In the genomic region with DNA sequence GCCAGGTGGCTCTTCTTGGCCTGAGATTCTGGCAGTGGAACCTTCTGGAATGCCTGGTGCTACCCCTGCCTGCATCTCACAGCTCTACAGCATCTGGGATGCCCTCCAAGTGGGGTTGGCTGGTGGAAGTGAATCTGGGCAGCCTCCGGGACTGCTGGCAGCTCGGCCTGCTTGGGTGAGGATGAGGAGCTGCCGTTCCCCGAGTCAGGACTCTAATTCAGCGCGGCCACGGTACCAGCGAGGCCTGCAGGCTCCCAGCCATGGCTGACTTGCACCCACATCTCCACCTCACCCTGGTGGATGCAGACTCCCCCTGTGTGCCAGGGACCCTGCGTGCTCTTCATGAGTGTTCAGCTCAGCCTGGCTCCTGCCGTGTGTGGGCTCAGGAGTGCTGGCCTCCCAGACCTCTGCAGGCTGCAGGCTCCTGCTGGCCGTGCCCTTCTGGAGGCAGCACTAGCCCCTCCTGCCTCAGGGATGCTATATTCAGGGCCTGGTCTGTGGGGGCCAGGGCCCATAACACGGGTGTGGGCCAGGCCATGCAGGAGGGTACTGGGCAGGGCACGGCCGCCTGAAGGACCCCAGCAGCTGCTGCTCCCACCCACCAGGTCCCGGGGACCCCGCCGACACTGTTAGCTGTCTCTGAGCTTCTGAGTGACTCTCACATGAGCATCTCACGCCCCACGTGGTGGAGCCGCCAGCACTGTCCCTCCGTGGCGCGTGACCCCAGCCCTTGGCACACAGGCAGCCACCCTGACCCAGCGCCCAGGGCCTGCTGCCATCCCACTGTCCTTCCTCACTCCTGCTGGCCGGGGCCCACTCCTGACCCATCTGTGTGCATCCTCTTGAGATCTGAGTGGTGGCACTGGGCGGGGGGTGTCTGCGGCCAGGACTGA, we compare ENCODE assay signal across 20 cellular contexts. TPM values are rescaled to one million over a fixed set of nuclear protein-coding genes. Genes with fewer than 3 reads are reported as not detected.
DNase-seq lines count a peak whose midpoint lies in the region; ATAC-seq and TF ChIP-seq lines count a peak whose summit lies in the region.
"Had no signal": no experiment of that assay in that cellular context is flagged by ENCODE, and none has a peak within 500 bp of the region (broad histone marks: within the 10 kb centered on the region; RNA-seq: fewer than 3 reads in every experiment).

No MANE protein-coding gene starts in this region.

- H4K20me1 ChIP-seq in neural progenitor cell (ENCODE audit: low read depth): peaks cover 1% of the 10 kb centered on the region

- H3K27me3 ChIP-seq in neural progenitor cell: no peaks in the 10 kb centered on the region

- no peak overlapping the region for H3K27ac Mint-ChIP-seq in neural progenitor cell
- H3K27ac Mint-ChIP-seq: CD4-positive, CD25-positive, alpha-beta regulatory T cell had no signal

- no peak overlapping the region for H3K4me3 Mint-ChIP-seq in neural progenitor cell
- H3K4me3 Mint-ChIP-seq: CD4-positive, CD25-positive, alpha-beta regulatory T cell had no signal

- peak overlapping the region; percentile 13 for H3K27ac ChIP-seq in caudate nucleus (ENCODE audit: low read depth, low read length)
- no peak overlapping the region for H3K27ac ChIP-seq in neural progenitor cell
- H3K27ac ChIP-seq: GM23248, HL-60 had no signal

- H3K4me3 ChIP-seq in neural progenitor cell: no peak overlapping the region
- H3K4me3 ChIP-seq: GM23248 had no signal

- H3K36me3 ChIP-seq in neural progenitor cell: no peaks in the 10 kb centered on the region

- no peak overlapping the region for H3K4me2 ChIP-seq in neural progenitor cell

- no peaks in the 10 kb centered on the region for H3K9me3 ChIP-seq in neural progenitor cell (ENCODE audit: low read depth)

- H3K79me2 ChIP-seq in neural progenitor cell (ENCODE audit: low read depth): no peaks in the 10 kb centered on the region

- no peaks in the 10 kb centered on the region for H3F3A ChIP-seq in neural progenitor cell (ENCODE audit: low read depth)

- H3K4me1 Mint-ChIP-seq in neural progenitor cell: peaks cover 9% of the 10 kb centered on the region

- H3K9me3 Mint-ChIP-seq in neural progenitor cell: no peaks in the 10 kb centered on the region
- H3K9me3 Mint-ChIP-seq: CD4-positive, CD25-positive, alpha-beta regulatory T cell had no signal

- peaks cover 1% of the 10 kb centered on the region for H3K36me3 Mint-ChIP-seq in neural progenitor cell

- H3K27me3 Mint-ChIP-seq in neural progenitor cell (ENCODE audit: insufficient read depth, low read depth): peaks cover 4% of the 10 kb centered on the region
- H3K27me3 Mint-ChIP-seq: CD4-positive, CD25-positive, alpha-beta regulatory T cell had no signal

- no peak overlapping the region for H3K9ac ChIP-seq in neural progenitor cell
- H3K9ac ChIP-seq: GM23248 had no signal

- TF ChIP-seq POLR2A in GM18505 (IDR thresholded peaks at IDR 0.05; ENCODE audit: borderline replicate concordance, extremely low read depth, insufficient read depth, insufficient read length): no peak

- ATAC-seq in Right ventricle myocardium superior (ENCODE audit: poor library complexity): peak; percentile 67
- ATAC-seq in GM18505 (IDR thresholded peaks at IDR 0.05; ENCODE audit: unreplicated experiment): no peak
- ATAC-seq: PC-3 had no signal

- intact Hi-C loops in Right ventricle myocardium superior (cut with DNase I) (loop anchor here (2.0 to 10.0 kb wide), 2 partner anchors 157 to 271 kb away; no protein-coding TSS in a partner anchor), cardiac septum (cut with DNase I) (loop anchor here (5.0 kb wide), 1 partner anchor 155 kb away; no protein-coding TSS in a partner anchor)

- H2AFZ ChIP-seq in neural progenitor cell (replicated peaks): no peak overlapping the region
- H2AFZ ChIP-seq: GM23248 had no signal

- no peak for TF ChIP-seq CTCF in neural progenitor cell (IDR thresholded peaks at IDR 0.05)

- H3K4me1 ChIP-seq in neural progenitor cell: no peaks in the 10 kb centered on the region

- DNase-seq in Right ventricle myocardium superior (no peak), cardiac septum (ENCODE audit: low spot score) (no peak), caudate nucleus (lab: John Stamatoyannopoulos, UW) (peak in 34 of 61 donors; percentile 12 to 81 (median 36)), hypothalamus (lab: John Stamatoyannopoulos, UW) (peak in 30 of 51 donors; percentile 2 to 70 (median 40)), putamen (ENCODE audit: low spot score) (peak; percentile 45), neural progenitor cell (ENCODE audit: low spot score) (no peak), AG08395 (ENCODE audit: low spot score) (no peak)
- DNase-seq: 8988T; CD4-positive, CD25-positive, alpha-beta regulatory T cell; DND-41; GF-D8; GM23248; KG1; NCI-H1092 treated with DMSO at 0.1 percent for 48 hours; NCI-H1694 treated with DMSO at 0.1 percent for 48 hours; NCI-H345; PC-3 had no signal

RNA-seq across cellular contexts. Expression of gene UVSSA, which starts 10.6 kb away (rescaled TPM):
- total RNA-seq in Right ventricle myocardium superior (6.7 TPM), cardiac septum (10.4 TPM), neural progenitor cell (ENCODE audit: low replicate concordance) (10.9 and 19.2 TPM in 2 replicates)

RNA-seq across cellular contexts. Expression of gene NKX1-1, which starts 48.6 kb away (rescaled TPM):
- not detected for total RNA-seq in Right ventricle myocardium superior
- not detected for total RNA-seq in cardiac septum
- total RNA-seq in neural progenitor cell (ENCODE audit: low replicate concordance): not detected in 2 replicates
- total RNA-seq: CD4-positive, CD25-positive, alpha-beta regulatory T cell; GM23248; M059J; PC-3 had no signal

Comparison
In these comparisons a context has a peak if more than half of its experiments do, and no peak if none do; other contexts are left out.
1. DNase-seq: peak in caudate nucleus (34 of 61), hypothalamus (30 of 51) and putamen (single experiment); none in Right ventricle myocardium superior (single experiment), cardiac septum (single experiment), neural progenitor cell (single experiment) and AG08395 (single experiment).